1 cellular context compared by ENCODE assay signal in the genomic region with DNA sequence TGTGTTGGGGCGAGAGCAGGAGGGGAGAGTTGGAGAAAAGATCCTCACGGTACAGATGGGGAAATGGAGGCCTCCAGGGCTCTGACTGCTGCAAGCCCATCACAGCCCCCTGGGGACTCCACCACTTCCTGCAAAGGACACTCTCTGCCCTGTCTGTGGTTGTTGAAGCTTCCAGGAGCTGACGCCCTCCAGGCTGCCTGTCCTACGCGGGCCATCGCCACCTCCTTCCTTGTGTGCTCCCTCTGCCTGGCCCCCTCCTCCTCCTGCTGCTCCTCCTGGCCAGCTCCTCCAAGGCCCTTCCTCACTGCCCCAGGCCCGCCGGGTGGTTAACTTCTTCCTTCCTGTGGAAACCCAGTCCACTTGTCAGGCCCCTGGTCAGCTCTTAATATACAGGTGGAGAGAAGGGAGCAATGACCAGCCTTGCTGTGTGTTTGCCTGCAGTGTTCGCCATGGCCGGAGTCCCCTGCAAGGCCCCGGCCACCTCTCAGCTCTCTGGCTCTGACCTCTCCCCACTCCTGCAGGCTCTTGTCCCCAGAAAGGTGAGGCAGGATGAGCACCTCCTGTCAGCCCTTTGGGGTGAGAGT.
TF ChIP-seq lines count a peak whose summit lies in the region.

No MANE protein-coding gene starts in this region.

TF ChIP-seq in H1, 55 proteins besides CTCF, POLR2A, EP300 and RAD21:
- TF ChIP-seq TBP (IDR thresholded peaks at IDR 0.05; ENCODE audit: low read depth, low read length), result no peak
- TF ChIP-seq KDM4A (IDR thresholded peaks at IDR 0.05; ENCODE audit: low read depth, low read length, severe bottlenecking), result no peak
- no peak for TF ChIP-seq BRCA1 (IDR thresholded peaks at IDR 0.05; ENCODE audit: low read depth, low read length)
- no peak for TF ChIP-seq POLR2AphosphoS5 (IDR thresholded peaks at IDR 0.05; ENCODE audit: low read depth, low read length)
- no peak for TF ChIP-seq SAP30 (IDR thresholded peaks at IDR 0.05; ENCODE audit: insufficient read depth, insufficient replicate concordance, low read length)
- no peak for TF ChIP-seq TAF1 (IDR thresholded peaks at IDR 0.05; ENCODE audit: low read depth, low read length)
- no peak for TF ChIP-seq GTF2F1 (IDR thresholded peaks at IDR 0.05; ENCODE audit: borderline replicate concordance, low read depth, low read length)
- TF ChIP-seq CTBP2 (IDR thresholded peaks at IDR 0.05; ENCODE audit: borderline replicate concordance, insufficient read depth, insufficient read length, low read length), result no peak
- TF ChIP-seq NANOG (IDR thresholded peaks at IDR 0.05; ENCODE audit: insufficient read depth, low read depth, low read length, poor library complexity, severe bottlenecking), result no peak
- no peak for TF ChIP-seq SIX5 (IDR thresholded peaks at IDR 0.05; ENCODE audit: low read depth, low read length)
- TF ChIP-seq JUN (IDR thresholded peaks at IDR 0.05; ENCODE audit: low read depth, low read length), result no peak
- TF ChIP-seq, protein P1, sequence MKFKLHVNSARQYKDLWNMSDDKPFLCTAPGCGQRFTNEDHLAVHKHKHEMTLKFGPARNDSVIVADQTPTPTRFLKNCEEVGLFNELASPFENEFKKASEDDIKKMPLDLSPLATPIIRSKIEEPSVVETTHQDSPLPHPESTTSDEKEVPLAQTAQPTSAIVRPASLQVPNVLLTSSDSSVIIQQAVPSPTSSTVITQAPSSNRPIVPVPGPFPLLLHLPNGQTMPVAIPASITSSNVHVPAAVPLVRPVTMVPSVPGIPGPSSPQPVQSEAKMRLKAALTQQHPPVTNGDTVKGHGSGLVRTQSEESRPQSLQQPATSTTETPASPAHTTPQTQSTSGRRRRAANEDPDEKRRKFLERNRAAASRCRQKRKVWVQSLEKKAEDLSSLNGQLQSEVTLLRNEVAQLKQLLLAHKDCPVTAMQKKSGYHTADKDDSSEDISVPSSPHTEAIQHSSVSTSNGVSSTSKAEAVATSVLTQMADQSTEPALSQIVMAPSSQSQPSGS (IDR thresholded peaks at IDR 0.05; ENCODE audit: low read length), result no peak
- no peak for TF ChIP-seq BCL11A (IDR thresholded peaks at IDR 0.05; ENCODE audit: low read depth in 2 of 2, low read length in 2 of 2)
